In genomic region chr17:41393294-41393693, GRCh38 we compare ENCODE assay signal across 21 cellular contexts. TPM values are rescaled to one million over a fixed set of nuclear protein-coding genes. Genes with fewer than 3 reads are reported as not detected.
DNase-seq lines count a peak whose midpoint lies in the region; ATAC-seq, FAIRE-seq and TF ChIP-seq lines count a peak whose summit lies in the region.
"Had no signal": no experiment of that assay in that cellular context is flagged by ENCODE, and none has a peak within 500 bp of the region (broad histone marks: within the 10 kb centered on the region; RNA-seq: fewer than 3 reads in every experiment).

No MANE protein-coding gene starts in this region.

- no peak overlapping the region for H3K4me2 ChIP-seq in HepG2 (ENCODE audit: low read depth, low read length)

- H3K27ac ChIP-seq in right lobe of liver (no peak overlapping the region), HepG2 (ENCODE audit: extremely low read length, insufficient read depth, low read length) (no peak overlapping the region), esophagus squamous epithelium (peak overlapping the region; percentile 7 to 65 (median 52))
- H3K27ac ChIP-seq: GM23248, HL-60 had no signal

- H3K27me3 ChIP-seq in right lobe of liver: no peaks in the 10 kb centered on the region
- peaks cover 2 to 14% of the 10 kb centered on the region in 2 experiments; a peak in 3 of 5 replicates for H3K27me3 ChIP-seq in HepG2 (ENCODE audit: control insufficient read depth in 1 of 2, insufficient read depth in 2 of 2, low read length in 2 of 2)
- no peaks in the 10 kb centered on the region for H3K27me3 ChIP-seq in esophagus squamous epithelium

- TF ChIP-seq EP300 in HepG2 (IDR thresholded peaks at IDR 0.05; ENCODE audit: low read depth in 2 of 2, low read length in 2 of 2) (no peak), HepG2 (CRISPR knock-in tag; IDR thresholded peaks at IDR 0.05; ENCODE audit: borderline replicate concordance) (no peak)

- H3K79me2 ChIP-seq in HepG2 (ENCODE audit: insufficient read depth, low read length): no peaks in the 10 kb centered on the region

- H3K4me1 ChIP-seq in right lobe of liver (no peaks in the 10 kb centered on the region), HepG2 (ENCODE audit: insufficient read depth, low read length) (no peaks in the 10 kb centered on the region), esophagus squamous epithelium (peaks cover 0 to 41% (median 15%) of the 10 kb centered on the region in 3 donors)

- no peak overlapping the region for H3K9ac ChIP-seq in HepG2 (ENCODE audit: insufficient read depth, low read depth, low read length)
- H3K9ac ChIP-seq: GM23248 had no signal

- no peak for FAIRE-seq in HepG2 (lab: Jason Lieb, UNC)
- FAIRE-seq: GM12891, GM18507, K562 had no signal

- in situ Hi-C loops in HepG2 (cut with HindIII; ENCODE audit: extremely low pct_ligation_motif_present, low pct_unique_long_range_greater_than_20kb): no loop called here

- H2AFZ ChIP-seq in HepG2 (ENCODE audit: low read length): no peak overlapping the region
- H2AFZ ChIP-seq: GM23248 had no signal

- DNase-seq in right lobe of liver: no peak
- DNase-seq in HepG2 (ENCODE audit: low spot score): no peak
- DNase-seq in esophagus squamous epithelium (lab: John Stamatoyannopoulos, UW): no peak
- DNase-seq in islet precursor cell: peak; percentile 58
- DNase-seq in OCI-M1 (lab: John Stamatoyannopoulos, UW): no peak
- no peak for DNase-seq in HT-29 (ENCODE audit: low spot score)
- DNase-seq: AML-193, DMS 273 treated with DMSO at 0.1 percent for 48 hours, GF-D8, GM23248, NCI-H1436, NCI-H2029, SHP77 had no signal

- POLR2A ChIA-PET in HepG2 (lab: Yijun Ruan, JAX): no interaction called here

- H3K36me3 ChIP-seq in right lobe of liver: no peaks in the 10 kb centered on the region
- H3K36me3 ChIP-seq in HepG2 (replicated peaks in 1 of 2; ENCODE audit: control insufficient read depth in 1 of 2, insufficient read depth in 2 of 2, low read length in 2 of 2): no peaks in the 10 kb centered on the region
- H3K36me3 ChIP-seq in esophagus squamous epithelium: no peaks in the 10 kb centered on the region

- WGBS in right lobe of liver (ENCODE audit: insufficient coverage, low coverage, low lambda C conversion rate, missing lambda C conversion rate): 40% methylated on average over 4 of the region's 5 CpGs
- WGBS in HepG2 (ENCODE audit: low lambda C conversion rate): 29% methylated on average over 5 of the region's 5 CpGs
- 48 to 68% methylated on average over 3 to 5 of the region's 5 CpGs for WGBS in esophagus squamous epithelium, 2 donors

- no TSS peak for BruUV-seq in HepG2 (replicated peaks; lab: Mats Ljungman, UMichigan)

- peak; percentile 33 to 62 (median 44) for ATAC-seq in right lobe of liver
- no peak for ATAC-seq in HepG2
- ATAC-seq in GM19351 (IDR thresholded peaks at IDR 0.05; ENCODE audit: unreplicated experiment): no peak
- ATAC-seq: HCT116, K562 had no signal

- intact Hi-C loops in right lobe of liver (cut with DNase I) (no loop called here), HepG2 (cut with micrococcal nuclease; ENCODE audit: unreplicated experiment) (no loop called here), esophagus squamous epithelium (cut with DNase I) (no loop called here)

- H3K4me3 ChIP-seq in right lobe of liver (no peak overlapping the region), HepG2 (replicated peaks in 1 of 3; ENCODE audit: insufficient read depth in 1 of 3, low read depth in 2 of 3, low read length in 3 of 3) (no peak overlapping the region), esophagus squamous epithelium (no peak overlapping the region)
- H3K4me3 ChIP-seq: GM23248, K562 had no signal

- TF ChIP-seq POLR2A in right lobe of liver (IDR thresholded peaks at IDR 0.05): no peak
- TF ChIP-seq POLR2A in HepG2 (IDR thresholded peaks at IDR 0.05; ENCODE audit: insufficient read depth in 1 of 2, low read depth in 2 of 2, low read length in 2 of 2): no peak
- no peak for TF ChIP-seq POLR2A in esophagus squamous epithelium (IDR thresholded peaks at IDR 0.05)

- no peaks in the 10 kb centered on the region for H3K9me3 ChIP-seq in right lobe of liver
- H3K9me3 ChIP-seq in HepG2 (ENCODE audit: low read length): no peaks in the 10 kb centered on the region
- H3K9me3 ChIP-seq in esophagus squamous epithelium: no peaks in the 10 kb centered on the region

- TF ChIP-seq CTCF in right lobe of liver (IDR thresholded peaks at IDR 0.05): no peak
- no peak for TF ChIP-seq CTCF in HepG2 (CRISPR knock-in tag; IDR thresholded peaks at IDR 0.05)
- TF ChIP-seq CTCF in esophagus squamous epithelium (IDR thresholded peaks at IDR 0.05): no peak

- no peak for TF ChIP-seq RAD21 in HepG2 (CRISPR knock-in tag; IDR thresholded peaks at IDR 0.05)

- CTCF ChIA-PET in HepG2 (lab: Yijun Ruan, JAX; ENCODE audit: low intra/inter-chr PET ratio, low total read pairs): no interaction called here

- H4K20me1 ChIP-seq in HepG2 (ENCODE audit: insufficient read depth, low read length): no peaks in the 10 kb centered on the region

RNA-seq across cellular contexts. Expression of gene KRT31, which starts 4.1 kb away (rescaled TPM):
- not detected for total RNA-seq in right lobe of liver
- not detected in 2 replicates for total RNA-seq in HepG2 (2016; rRNA removed; fragmentation: Illumina TruSeq; extraction: Trizol)
- not detected in 2 replicates for total RNA-seq in HepG2 (2016; cell fraction: cytosol; rRNA removed; fragmentation: Illumina TruSeq; extraction: Trizol; ENCODE audit: low read depth)
- not detected in 2 replicates for total RNA-seq in HepG2 (2016; cell fraction: insoluble cytoplasmic fraction; rRNA removed; fragmentation: Illumina TruSeq; extraction: Trizol)
- total RNA-seq in HepG2 (2016; cell fraction: membrane; rRNA removed; fragmentation: Illumina TruSeq; extraction: Trizol): not detected in 2 replicates
- not detected in 2 replicates for total RNA-seq in HepG2 (2016; cell fraction: nucleus; rRNA removed; fragmentation: Illumina TruSeq; extraction: Trizol)
- polyA plus RNA-seq in HepG2 (2011; rRNA removed): 0.05 TPM in 2 replicates
- polyA plus RNA-seq in HepG2 (2011; cell fraction: cytosol; rRNA removed): not detected in 2 replicates
- polyA plus RNA-seq in HepG2 (2011; cell fraction: nucleus; rRNA removed): 0.07 and 0.13 TPM in 2 replicates
- polyA plus RNA-seq in HepG2 (2012): not detected in 2 replicates
- not detected in 2 replicates for polyA plus RNA-seq in HepG2 (2016; cell fraction: cytosol; fragmentation: Illumina TruSeq; extraction: Trizol; ENCODE audit: low read depth)
- not detected in 2 replicates for polyA plus RNA-seq in HepG2 (2016; cell fraction: insoluble cytoplasmic fraction; fragmentation: Illumina TruSeq; extraction: Trizol; ENCODE audit: low read depth)
- not detected in 2 replicates for polyA plus RNA-seq in HepG2 (2016; cell fraction: membrane; fragmentation: Illumina TruSeq; extraction: Trizol; ENCODE audit: low read depth)
- polyA plus RNA-seq in HepG2 (2016; cell fraction: nucleus; fragmentation: Illumina TruSeq; extraction: Trizol; ENCODE audit: insufficient read depth, low read depth): not detected in 2 replicates
- polyA minus RNA-seq in HepG2 (2011; rRNA and poly(A)+ RNA removed; ENCODE audit: low replicate concordance): 0.23 TPM in 1 of 2 replicates, not detected in the other
- polyA minus RNA-seq in HepG2 (2011; cell fraction: cytosol; rRNA and poly(A)+ RNA removed): not detected in 2 replicates
- not detected in 2 replicates for polyA minus RNA-seq in HepG2 (2011; cell fraction: nucleus; rRNA and poly(A)+ RNA removed)
- total RNA-seq in esophagus squamous epithelium: 1 to 10 TPM in 2 of 4 donors, under 1 TPM in 1, not detected in 1; 0.79 to 2.5 (median 1.5) TPM
- total RNA-seq in HT-29 (2014; rRNA removed; shearing (Covaris generic)): not detected in 2 replicates
- total RNA-seq: GM23248, K562, NCI-H460 had no signal
- polyA plus RNA-seq: CD14-positive monocyte, GM23248, K562 had no signal

RNA-seq across cellular contexts. Expression of gene KRT34, which starts 11.2 kb away (rescaled TPM):
- not detected for total RNA-seq in right lobe of liver
- not detected in 2 replicates for total RNA-seq in HepG2 (2016; rRNA removed; fragmentation: Illumina TruSeq; extraction: Trizol)
- total RNA-seq in HepG2 (2016; cell fraction: cytosol; rRNA removed; fragmentation: Illumina TruSeq; extraction: Trizol; ENCODE audit: low read depth): not detected in 2 replicates
- not detected in 2 replicates for total RNA-seq in HepG2 (2016; cell fraction: insoluble cytoplasmic fraction; rRNA removed; fragmentation: Illumina TruSeq; extraction: Trizol)
- not detected in 2 replicates for total RNA-seq in HepG2 (2016; cell fraction: membrane; rRNA removed; fragmentation: Illumina TruSeq; extraction: Trizol)
- total RNA-seq in HepG2 (2016; cell fraction: nucleus; rRNA removed; fragmentation: Illumina TruSeq; extraction: Trizol): not detected in 2 replicates
- 0.05 TPM in 1 of 2 replicates, not detected in the other for polyA plus RNA-seq in HepG2 (2011; rRNA removed)
- polyA plus RNA-seq in HepG2 (2011; cell fraction: cytosol; rRNA removed): not detected in 2 replicates
- not detected in 2 replicates for polyA plus RNA-seq in HepG2 (2011; cell fraction: nucleus; rRNA removed)
- not detected in 2 replicates for polyA plus RNA-seq in HepG2 (2012)
- polyA plus RNA-seq in HepG2 (2016; cell fraction: cytosol; fragmentation: Illumina TruSeq; extraction: Trizol; ENCODE audit: low read depth): not detected in 2 replicates
- polyA plus RNA-seq in HepG2 (2016; cell fraction: insoluble cytoplasmic fraction; fragmentation: Illumina TruSeq; extraction: Trizol; ENCODE audit: low read depth): not detected in 2 replicates
- not detected in 2 replicates for polyA plus RNA-seq in HepG2 (2016; cell fraction: membrane; fragmentation: Illumina TruSeq; extraction: Trizol; ENCODE audit: low read depth)
- not detected in 2 replicates for polyA plus RNA-seq in HepG2 (2016; cell fraction: nucleus; fragmentation: Illumina TruSeq; extraction: Trizol; ENCODE audit: insufficient read depth, low read depth)
- polyA minus RNA-seq in HepG2 (2011; rRNA and poly(A)+ RNA removed; ENCODE audit: low replicate concordance): 0.19 TPM in 1 of 2 replicates, not detected in the other
- polyA minus RNA-seq in HepG2 (2011; cell fraction: cytosol; rRNA and poly(A)+ RNA removed): not detected in 2 replicates
- not detected in 2 replicates for polyA minus RNA-seq in HepG2 (2011; cell fraction: nucleus; rRNA and poly(A)+ RNA removed)
- 1 to 10 TPM in 1 of 4 donors, under 1 TPM in 3; 0.40 to 1.1 (median 0.64) TPM for total RNA-seq in esophagus squamous epithelium
- not detected in 2 replicates for total RNA-seq in HT-29 (2014; rRNA removed; shearing (Covaris generic))
- total RNA-seq: K562 had no signal
- polyA plus RNA-seq: CD14-positive monocyte, K562 had no signal

RNA-seq across cellular contexts. Expression of gene KRT33B, which starts 23.7 kb away (rescaled TPM):
- total RNA-seq in right lobe of liver (not detected), HepG2 (2016; rRNA removed; fragmentation: Illumina TruSeq; extraction: Trizol) (not detected in 2 replicates), esophagus squamous epithelium (under 1 TPM in 2 of 4 donors, not detected in 2; 0.32 to 0.57 TPM)
- not detected in 2 replicates for total RNA-seq in HepG2 (2016; cell fraction: cytosol; rRNA removed; fragmentation: Illumina TruSeq; extraction: Trizol; ENCODE audit: low read depth)
- not detected in 2 replicates for total RNA-seq in HepG2 (2016; cell fraction: insoluble cytoplasmic fraction; rRNA removed; fragmentation: Illumina TruSeq; extraction: Trizol)
- not detected in 2 replicates for total RNA-seq in HepG2 (2016; cell fraction: membrane; rRNA removed; fragmentation: Illumina TruSeq; extraction: Trizol)
- total RNA-seq in HepG2 (2016; cell fraction: nucleus; rRNA removed; fragmentation: Illumina TruSeq; extraction: Trizol): not detected in 2 replicates
- polyA plus RNA-seq in HepG2 (2011; rRNA removed): not detected in 2 replicates
- polyA plus RNA-seq in HepG2 (2011; cell fraction: cytosol; rRNA removed): not detected in 2 replicates
- polyA plus RNA-seq in HepG2 (2011; cell fraction: nucleus; rRNA removed): not detected in 2 replicates
- not detected in 2 replicates for polyA plus RNA-seq in HepG2 (2012)
- polyA plus RNA-seq in HepG2 (2016; cell fraction: cytosol; fragmentation: Illumina TruSeq; extraction: Trizol; ENCODE audit: low read depth): not detected in 2 replicates
- polyA plus RNA-seq in HepG2 (2016; cell fraction: insoluble cytoplasmic fraction; fragmentation: Illumina TruSeq; extraction: Trizol; ENCODE audit: low read depth): not detected in 2 replicates
- polyA plus RNA-seq in HepG2 (2016; cell fraction: membrane; fragmentation: Illumina TruSeq; extraction: Trizol; ENCODE audit: low read depth): not detected in 2 replicates
- not detected in 2 replicates for polyA plus RNA-seq in HepG2 (2016; cell fraction: nucleus; fragmentation: Illumina TruSeq; extraction: Trizol; ENCODE audit: insufficient read depth, low read depth)
- 0.16 TPM in 1 of 2 replicates, not detected in the other for polyA minus RNA-seq in HepG2 (2011; rRNA and poly(A)+ RNA removed; ENCODE audit: low replicate concordance)
- polyA minus RNA-seq in HepG2 (2011; cell fraction: cytosol; rRNA and poly(A)+ RNA removed): not detected in 2 replicates
- not detected in 2 replicates for polyA minus RNA-seq in HepG2 (2011; cell fraction: nucleus; rRNA and poly(A)+ RNA removed)
- total RNA-seq in HT-29 (2014; rRNA removed; shearing (Covaris generic)): not detected in 2 replicates
- total RNA-seq: K562, NCI-H460 had no signal
- polyA plus RNA-seq: CD14-positive monocyte, K562 had no signal

RNA-seq across cellular contexts. Expression of gene KRT37, which starts 31.1 kb away (rescaled TPM):
- total RNA-seq in right lobe of liver (not detected), HepG2 (2016; rRNA removed; fragmentation: Illumina TruSeq; extraction: Trizol) (not detected in 2 replicates), esophagus squamous epithelium (not detected)
- not detected in 2 replicates for total RNA-seq in HepG2 (2016; cell fraction: cytosol; rRNA removed; fragmentation: Illumina TruSeq; extraction: Trizol; ENCODE audit: low read depth)
- 0.06 and 0.16 TPM in 2 replicates for total RNA-seq in HepG2 (2016; cell fraction: insoluble cytoplasmic fraction; rRNA removed; fragmentation: Illumina TruSeq; extraction: Trizol)
- total RNA-seq in HepG2 (2016; cell fraction: membrane; rRNA removed; fragmentation: Illumina TruSeq; extraction: Trizol): not detected in 2 replicates
- not detected in 2 replicates for total RNA-seq in HepG2 (2016; cell fraction: nucleus; rRNA removed; fragmentation: Illumina TruSeq; extraction: Trizol)
- polyA plus RNA-seq in HepG2 (2011; rRNA removed): 0.69 and 0.76 TPM in 2 replicates
- polyA plus RNA-seq in HepG2 (2011; cell fraction: cytosol; rRNA removed): 0.58 and 0.74 TPM in 2 replicates
- polyA plus RNA-seq in HepG2 (2011; cell fraction: nucleus; rRNA removed): 0.27 and 0.45 TPM in 2 replicates
- polyA plus RNA-seq in HepG2 (2012): 0.27 TPM in 1 of 2 replicates, not detected in the other
- polyA plus RNA-seq in HepG2 (2016; cell fraction: cytosol; fragmentation: Illumina TruSeq; extraction: Trizol; ENCODE audit: low read depth): 0.09 TPM in 1 of 2 replicates, not detected in the other
- polyA plus RNA-seq in HepG2 (2016; cell fraction: insoluble cytoplasmic fraction; fragmentation: Illumina TruSeq; extraction: Trizol; ENCODE audit: low read depth): 0.15 and 0.33 TPM in 2 replicates
- 0.13 and 0.14 TPM in 2 replicates for polyA plus RNA-seq in HepG2 (2016; cell fraction: membrane; fragmentation: Illumina TruSeq; extraction: Trizol; ENCODE audit: low read depth)
- polyA plus RNA-seq in HepG2 (2016; cell fraction: nucleus; fragmentation: Illumina TruSeq; extraction: Trizol; ENCODE audit: insufficient read depth, low read depth): not detected in 2 replicates
- polyA minus RNA-seq in HepG2 (2011; rRNA and poly(A)+ RNA removed; ENCODE audit: low replicate concordance): 0.54 TPM in 1 of 2 replicates, not detected in the other
- 0.40 and 0.44 TPM in 2 replicates for polyA minus RNA-seq in HepG2 (2011; cell fraction: cytosol; rRNA and poly(A)+ RNA removed)
- not detected in 2 replicates for polyA minus RNA-seq in HepG2 (2011; cell fraction: nucleus; rRNA and poly(A)+ RNA removed)
- total RNA-seq in HT-29 (2014; rRNA removed; shearing (Covaris generic)): not detected in 2 replicates
- total RNA-seq: GM23248, K562, NCI-H460 had no signal
- polyA plus RNA-seq: CD14-positive monocyte, GM23248, K562 had no signal

RNA-seq across cellular contexts. Expression of gene KRT33A, which starts 42.7 kb away (rescaled TPM):
- total RNA-seq in right lobe of liver (not detected), HepG2 (2016; rRNA removed; fragmentation: Illumina TruSeq; extraction: Trizol) (not detected in 2 replicates), esophagus squamous epithelium (1 to 10 TPM in 2 of 4 donors, under 1 TPM in 1, not detected in 1; 0.21 to 2.7 (median 1.9) TPM)
- total RNA-seq in HepG2 (2016; cell fraction: cytosol; rRNA removed; fragmentation: Illumina TruSeq; extraction: Trizol; ENCODE audit: low read depth): not detected in 2 replicates
- total RNA-seq in HepG2 (2016; cell fraction: insoluble cytoplasmic fraction; rRNA removed; fragmentation: Illumina TruSeq; extraction: Trizol): not detected in 2 replicates
- total RNA-seq in HepG2 (2016; cell fraction: membrane; rRNA removed; fragmentation: Illumina TruSeq; extraction: Trizol): not detected in 2 replicates
- not detected in 2 replicates for total RNA-seq in HepG2 (2016; cell fraction: nucleus; rRNA removed; fragmentation: Illumina TruSeq; extraction: Trizol)
- not detected in 2 replicates for polyA plus RNA-seq in HepG2 (2011; rRNA removed)
- polyA plus RNA-seq in HepG2 (2011; cell fraction: cytosol; rRNA removed): 0.04 TPM in 1 of 2 replicates, not detected in the other
- not detected in 2 replicates for polyA plus RNA-seq in HepG2 (2011; cell fraction: nucleus; rRNA removed)
- polyA plus RNA-seq in HepG2 (2012): not detected in 2 replicates
- not detected in 2 replicates for polyA plus RNA-seq in HepG2 (2016; cell fraction: cytosol; fragmentation: Illumina TruSeq; extraction: Trizol; ENCODE audit: low read depth)
- polyA plus RNA-seq in HepG2 (2016; cell fraction: insoluble cytoplasmic fraction; fragmentation: Illumina TruSeq; extraction: Trizol; ENCODE audit: low read depth): not detected in 2 replicates
- polyA plus RNA-seq in HepG2 (2016; cell fraction: membrane; fragmentation: Illumina TruSeq; extraction: Trizol; ENCODE audit: low read depth): not detected in 2 replicates
- polyA plus RNA-seq in HepG2 (2016; cell fraction: nucleus; fragmentation: Illumina TruSeq; extraction: Trizol; ENCODE audit: insufficient read depth, low read depth): not detected in 2 replicates
- polyA minus RNA-seq in HepG2 (2011; rRNA and poly(A)+ RNA removed; ENCODE audit: low replicate concordance): not detected in 2 replicates
- not detected in 2 replicates for polyA minus RNA-seq in HepG2 (2011; cell fraction: cytosol; rRNA and poly(A)+ RNA removed)
- polyA minus RNA-seq in HepG2 (2011; cell fraction: nucleus; rRNA and poly(A)+ RNA removed): not detected in 2 replicates
- not detected in 2 replicates for total RNA-seq in HT-29 (2014; rRNA removed; shearing (Covaris generic))
- total RNA-seq: GM23248, K562, NCI-H460 had no signal
- polyA plus RNA-seq: CD14-positive monocyte, GM23248, K562 had no signal

Comparison
In these comparisons a context has a peak if more than half of its experiments do, and no peak if none do; other contexts are left out.
1. ATAC-seq: peak in right lobe of liver (4 of 4); none in HepG2 (single experiment) and GM19351 (single experiment).
2. H3K27ac ChIP-seq: peak in esophagus squamous epithelium (4 of 4); none in right lobe of liver (0 of 3) and HepG2 (single experiment).